In genomic region chr5:78509884-78510769, GRCh38 we compare ENCODE assay signal across 8 cellular contexts.
DNase-seq lines count a peak whose midpoint lies in the region; ATAC-seq and TF ChIP-seq lines count a peak whose summit lies in the region.

No MANE protein-coding gene starts in this region.

- H3K4me1 Mint-ChIP-seq in memory B cell: peaks cover 14% of the 10 kb centered on the region
- peaks cover 15 to 29% of the 10 kb centered on the region in 2 donors for H3K4me1 Mint-ChIP-seq in stimulated activated naive B cell treated with anti-CD40 and anti-IgM and Interleukin-4, amounts not matched to agents 10 μg/mL and 1 μg/mL and 100 μg/mL, for 72 hours

- H3K27ac ChIP-seq in C4-2B: peak overlapping the region; percentile 56

- peak; percentile 94 for ATAC-seq in GM19351 (IDR thresholded peaks at IDR 0.05; ENCODE audit: unreplicated experiment)
- peak; percentile 68 for ATAC-seq in HG03521 (IDR thresholded peaks at IDR 0.05; ENCODE audit: unreplicated experiment)
- peak; percentile 86 for ATAC-seq in memory B cell (ENCODE audit: low read depth)
- ATAC-seq in stimulated activated naive B cell treated with anti-CD40 and anti-IgM and Interleukin-4, amounts not matched to agents 10 μg/mL and 1 μg/mL and 100 μg/mL, for 72 hours (replicated peaks): peak; percentile 83 to 86

- peak overlapping the region; percentile 75 for H3K4me3 Mint-ChIP-seq in memory B cell
- peak overlapping the region; percentile 86 for H3K4me3 Mint-ChIP-seq in stimulated activated naive B cell treated with anti-CD40 and anti-IgM and Interleukin-4, amounts not matched to agents 10 μg/mL and 1 μg/mL and 100 μg/mL, for 72 hours

- H3K27me3 Mint-ChIP-seq in memory B cell: no peaks in the 10 kb centered on the region
- peaks cover 9 to 16% of the 10 kb centered on the region in 2 donors for H3K27me3 Mint-ChIP-seq in stimulated activated naive B cell treated with anti-CD40 and anti-IgM and Interleukin-4, amounts not matched to agents 10 μg/mL and 1 μg/mL and 100 μg/mL, for 72 hours

- peak; percentile 53 for TF ChIP-seq CTCF in C4-2B (conservative IDR thresholded peaks at IDR 0.05)

- H3K9me3 Mint-ChIP-seq in memory B cell: no peaks in the 10 kb centered on the region
- peaks cover 7 to 9% of the 10 kb centered on the region in 2 donors for H3K9me3 Mint-ChIP-seq in stimulated activated naive B cell treated with anti-CD40 and anti-IgM and Interleukin-4, amounts not matched to agents 10 μg/mL and 1 μg/mL and 100 μg/mL, for 72 hours

- peak; percentile 40 for DNase-seq in activated CD4-positive, CD25-positive, alpha-beta regulatory T cell treated with anti-CD3 and anti-CD28 coated beads, Interleukin-2, amount 50 U/mL, for 72 hours
- DNase-seq in dermis blood vessel endothelial cell: peak; percentile 54
- DNase-seq in memory B cell (ENCODE audit: low spot score in 2 of 2): peak; percentile 20 to 47
- DNase-seq in stimulated activated naive B cell treated with anti-CD40 and anti-IgM and Interleukin-4, amounts not matched to agents 10 μg/mL and 1 μg/mL and 100 μg/mL, for 72 hours: peak; percentile 30
- DNase-seq in SW 1271 (lab: John Stamatoyannopoulos, UW): no peak

- H3K36me3 Mint-ChIP-seq in memory B cell: peaks cover 12% of the 10 kb centered on the region
- H3K36me3 Mint-ChIP-seq in stimulated activated naive B cell treated with anti-CD40 and anti-IgM and Interleukin-4, amounts not matched to agents 10 μg/mL and 1 μg/mL and 100 μg/mL, for 72 hours: peaks cover 16 to 19% of the 10 kb centered on the region in 2 donors

- H3K27ac Mint-ChIP-seq in memory B cell: no peak overlapping the region
- H3K27ac Mint-ChIP-seq in stimulated activated naive B cell treated with anti-CD40 and anti-IgM and Interleukin-4, amounts not matched to agents 10 μg/mL and 1 μg/mL and 100 μg/mL, for 72 hours: peak overlapping the region; percentile 76

Comparison
In these comparisons a context has a peak if more than half of its experiments do, and no peak if none do; other contexts are left out.
1. DNase-seq: peak in activated CD4-positive, CD25-positive, alpha-beta regulatory T cell treated with anti-CD3 and anti-CD28 coated beads, Interleukin-2, amount 50 U/mL, for 72 hours (single experiment), dermis blood vessel endothelial cell (single experiment), memory B cell (2 of 2) and stimulated activated naive B cell treated with anti-CD40 and anti-IgM and Interleukin-4, amounts not matched to agents 10 μg/mL and 1 μg/mL and 100 μg/mL, for 72 hours (single experiment); none in SW 1271 (0 of 2).
2. Peak in every context shown above with its lines, with median percentiles within 50 percentile points of each other: ATAC-seq.